In genomic region chr5:83001788-83002381, GRCh38 we compare ENCODE assay signal across 20 cellular contexts.
DNase-seq lines count a peak whose midpoint lies in the region; ATAC-seq, FAIRE-seq and TF ChIP-seq lines count a peak whose summit lies in the region.
"Had no signal": no experiment of that assay in that cellular context is flagged by ENCODE, and none has a peak within 500 bp of the region (broad histone marks: within the 10 kb centered on the region; RNA-seq: fewer than 3 reads in every experiment).

No MANE protein-coding gene starts in this region.

- peak; percentile 67 for ATAC-seq in GM19023 (IDR thresholded peaks at IDR 0.05; ENCODE audit: unreplicated experiment)
- ATAC-seq: CD8-positive, alpha-beta T cell; HCT116 had no signal

- DNase-seq in NCI-H82 treated with DMSO at 0.1 percent for 48 hours (lab: John Stamatoyannopoulos, UW; ENCODE audit: unreplicated experiment) (peak; percentile 38), dermis blood vessel endothelial cell (peak; percentile 6), retinal pigment epithelial cell (ENCODE audit: low read depth) (peak; percentile 58), RCC 7860 (ENCODE audit: low spot score) (no peak), GM13976 (ENCODE audit: low spot score) (no peak), SIG-M5 treated with dmso at 0.1 percent for 504 hours (lab: John Stamatoyannopoulos, UW; ENCODE audit: unreplicated experiment) (no peak)
- DNase-seq: CD8-positive, alpha-beta T cell; DMS79; GM23248; KG1; NCI-H1417 treated with DMSO at 0.1 percent for 48 hours; NCI-H2029; NCI-H345; NCI-H524 treated with DMSO at 0.1 percent for 48 hours; NK-92 treated with Interleukin-12 subunit alpha and Interleukin-12 subunit beta, amount 100 ng/mL, for 24 hours; SHP77; SK-N-SH had no signal

- H3K4me3 ChIP-seq in retinal pigment epithelial cell (ENCODE audit: low read length) = no peak overlapping the region
- H3K4me3 ChIP-seq: BLaER1 treated with 17β-estradiol and CSF1 and Interleukin-3, amounts not matched to agents 10 nM and 100 nM; GM23248 had no signal

- in situ Hi-C loops in GM13976 (cut with MboI; ENCODE audit: low sequenced_read_pairs, unreplicated experiment) = no loop called here

- FAIRE-seq in RCC 7860 (lab: Jason Lieb, UNC) = no peak

- TF ChIP-seq CTCF in retinal pigment epithelial cell (conservative IDR thresholded peaks at IDR 0.05; ENCODE audit: low read depth, low read length) (no peak), GM13976 (IDR thresholded peaks at IDR 0.05; ENCODE audit: borderline replicate concordance, control extremely low read depth, extremely low read depth, insufficient read depth, missing control alignments) (no peak)

Comparison
In these comparisons a context has a peak if more than half of its experiments do, and no peak if none do; other contexts are left out.
1. DNase-seq: peak in NCI-H82 treated with DMSO at 0.1 percent for 48 hours (single experiment), dermis blood vessel endothelial cell (single experiment) and retinal pigment epithelial cell (single experiment); none in RCC 7860 (single experiment), GM13976 (single experiment) and SIG-M5 treated with dmso at 0.1 percent for 504 hours (single experiment).